In the genomic region with DNA sequence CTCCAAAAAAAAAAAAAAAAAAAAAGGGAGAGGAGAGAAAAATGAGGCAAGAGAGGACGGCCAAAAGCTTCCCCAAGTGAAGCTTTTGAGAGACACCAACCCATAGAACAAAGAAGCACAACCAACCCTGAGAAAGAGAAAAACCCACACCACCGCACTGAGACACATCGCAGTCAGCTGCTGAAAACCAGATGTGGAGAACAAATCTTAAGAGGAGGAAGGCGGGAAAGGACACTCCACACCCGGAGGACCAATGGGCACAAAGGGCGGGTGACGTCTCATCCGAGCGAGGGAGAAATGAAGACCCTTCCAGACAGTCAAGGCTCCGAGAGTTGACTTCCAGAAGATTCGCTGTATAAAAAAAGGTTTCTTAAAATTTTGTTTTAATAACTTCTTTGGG, we compare ENCODE assay signal across 9 cellular contexts.
DNase-seq lines count a peak whose midpoint lies in the region; ATAC-seq and TF ChIP-seq lines count a peak whose summit lies in the region.
"Had no signal": no experiment of that assay in that cellular context is flagged by ENCODE, and none has a peak within 500 bp of the region (broad histone marks: within the 10 kb centered on the region; RNA-seq: fewer than 3 reads in every experiment).

No MANE protein-coding gene starts in this region.

- peaks cover 35% of the 10 kb centered on the region for H3F3A ChIP-seq in smooth muscle cell (ENCODE audit: low read depth)

- no peaks in the 10 kb centered on the region for H3K9me3 ChIP-seq in smooth muscle cell (replicated peaks; ENCODE audit: low read depth)

- H3K27me3 Mint-ChIP-seq in T-helper 2 cell treated with Interferon-gamma antibody and Interleukin-4, amounts not matched to agents 5 μg/mL and 100 μg/mL, for 36 hours (ENCODE audit: low read depth): no peaks in the 10 kb centered on the region
- no peaks in the 10 kb centered on the region for H3K27me3 Mint-ChIP-seq in activated naive CD8-positive, alpha-beta T cell
- peaks cover 22% of the 10 kb centered on the region for H3K27me3 Mint-ChIP-seq in glutamatergic neuron (ENCODE audit: unreplicated experiment)

- H3K4me1 ChIP-seq in smooth muscle cell (ENCODE audit: low read depth): peaks cover 21% of the 10 kb centered on the region

- H3K9me3 Mint-ChIP-seq in T-helper 2 cell treated with Interferon-gamma antibody and Interleukin-4, amounts not matched to agents 5 μg/mL and 100 μg/mL, for 36 hours: peaks cover 5% of the 10 kb centered on the region
- peaks cover 9% of the 10 kb centered on the region for H3K9me3 Mint-ChIP-seq in activated naive CD8-positive, alpha-beta T cell (ENCODE audit: low read depth)
- peaks cover 59% of the 10 kb centered on the region for H3K9me3 Mint-ChIP-seq in glutamatergic neuron (ENCODE audit: unreplicated experiment)

- no peak overlapping the region for H3K4me3 ChIP-seq in smooth muscle cell

- H3K4me2 ChIP-seq in smooth muscle cell: peak overlapping the region; percentile 81

- TF ChIP-seq CTCF in glutamatergic neuron (IDR thresholded peaks at IDR 0.05; ENCODE audit: partially characterized antibody, unreplicated experiment) (no peak), smooth muscle cell (IDR thresholded peaks at IDR 0.05; ENCODE audit: borderline replicate concordance, insufficient read depth, poor library complexity, severe bottlenecking) (no peak)

- H3K27ac ChIP-seq in smooth muscle cell (ENCODE audit: low read depth): peak overlapping the region; percentile 92

- peaks cover 13% of the 10 kb centered on the region for H3K36me3 Mint-ChIP-seq in T-helper 2 cell treated with Interferon-gamma antibody and Interleukin-4, amounts not matched to agents 5 μg/mL and 100 μg/mL, for 36 hours (ENCODE audit: low read depth)
- H3K36me3 Mint-ChIP-seq in activated naive CD8-positive, alpha-beta T cell: peaks cover 26% of the 10 kb centered on the region
- H3K36me3 Mint-ChIP-seq in glutamatergic neuron (ENCODE audit: unreplicated experiment): peaks cover 10% of the 10 kb centered on the region

- peak overlapping the region; percentile 82 for H3K27ac Mint-ChIP-seq in T-helper 2 cell treated with Interferon-gamma antibody and Interleukin-4, amounts not matched to agents 5 μg/mL and 100 μg/mL, for 36 hours
- peak overlapping the region; percentile 81 for H3K27ac Mint-ChIP-seq in activated naive CD8-positive, alpha-beta T cell
- H3K27ac Mint-ChIP-seq in glutamatergic neuron (ENCODE audit: unreplicated experiment): peak overlapping the region; percentile 81

- ATAC-seq in HG02678 (IDR thresholded peaks at IDR 0.05; ENCODE audit: unreplicated experiment) (no peak), HG03439 (IDR thresholded peaks at IDR 0.05; ENCODE audit: unreplicated experiment) (no peak)
- ATAC-seq: HCT116 had no signal

- H3K27me3 ChIP-seq in smooth muscle cell (ENCODE audit: low read depth): no peaks in the 10 kb centered on the region

- DNase-seq in T-helper 2 cell treated with Interferon-gamma antibody and Interleukin-4, amounts not matched to agents 5 μg/mL and 100 μg/mL, for 36 hours (ENCODE audit: low spot score): no peak
- DNase-seq in T-helper 2 cell: no peak
- no peak for DNase-seq in glutamatergic neuron
- DNase-seq in smooth muscle cell (lab: John Stamatoyannopoulos, UW; ENCODE audit: unreplicated experiment): no peak
- DNase-seq in pons (ENCODE audit: low spot score): no peak

- peaks cover 23% of the 10 kb centered on the region for H3K79me2 ChIP-seq in smooth muscle cell (ENCODE audit: low read depth)

- no peaks in the 10 kb centered on the region for H4K20me1 ChIP-seq in smooth muscle cell (ENCODE audit: low read depth)

- H3K36me3 ChIP-seq in smooth muscle cell (ENCODE audit: low read depth): no peaks in the 10 kb centered on the region

- peak overlapping the region; percentile 71 for H3K4me3 Mint-ChIP-seq in T-helper 2 cell treated with Interferon-gamma antibody and Interleukin-4, amounts not matched to agents 5 μg/mL and 100 μg/mL, for 36 hours
- H3K4me3 Mint-ChIP-seq in activated naive CD8-positive, alpha-beta T cell: peak overlapping the region; percentile 63
- H3K4me3 Mint-ChIP-seq in glutamatergic neuron (ENCODE audit: unreplicated experiment): peak overlapping the region; percentile 48

- peaks cover 48% of the 10 kb centered on the region for H3K4me1 Mint-ChIP-seq in T-helper 2 cell treated with Interferon-gamma antibody and Interleukin-4, amounts not matched to agents 5 μg/mL and 100 μg/mL, for 36 hours (ENCODE audit: low read depth)
- H3K4me1 Mint-ChIP-seq in activated naive CD8-positive, alpha-beta T cell (ENCODE audit: low read depth): peaks cover 52% of the 10 kb centered on the region
- H3K4me1 Mint-ChIP-seq in glutamatergic neuron (ENCODE audit: low read depth, unreplicated experiment): peaks cover 86% of the 10 kb centered on the region

- peak overlapping the region; percentile 83 for H3K9ac ChIP-seq in smooth muscle cell (ENCODE audit: low read depth)

- WGBS in smooth muscle cell (ENCODE audit: low lambda C conversion rate): 94% methylated on average over 11 of the region's 11 CpGs

- H2AFZ ChIP-seq in smooth muscle cell (ENCODE audit: low read depth): no peak overlapping the region
